Comparison of ENCODE assay signal across 8 cellular contexts in genomic region chr16:28180660-28181556, GRCh38. TPM values are rescaled to one million over a fixed set of nuclear protein-coding genes. Genes with fewer than 3 reads are reported as not detected.
A peak's percentile ranks its signal among the peaks of the same experiment; 100 is the strongest.
DNase-seq lines count a peak whose midpoint lies in the region; ATAC-seq and TF ChIP-seq lines count a peak whose summit lies in the region.

No MANE protein-coding gene starts in this region.

- ATAC-seq in activated naive CD8-positive, alpha-beta T cell treated with anti-CD3 and anti-CD28 coated beads, Interleukin-2, amount 10 ng/mL, durations not matched to agents 7 days and 5 days (ENCODE audit: low read depth), result no peak
- ATAC-seq in GM21825 (IDR thresholded peaks at IDR 0.05; ENCODE audit: unreplicated experiment) (no peak), GM19023 (IDR thresholded peaks at IDR 0.05; ENCODE audit: unreplicated experiment) (no peak), HG03457 (IDR thresholded peaks at IDR 0.05; ENCODE audit: unreplicated experiment) (no peak), GM21737 (IDR thresholded peaks at IDR 0.05; ENCODE audit: unreplicated experiment) (no peak)

- H3K9me3 Mint-ChIP-seq in IgD-negative memory B cell, result peaks cover 0 to 3% (median 0%) of the 10 kb centered on the region in 3 donors
- H3K9me3 Mint-ChIP-seq in activated naive CD8-positive, alpha-beta T cell treated with anti-CD3 and anti-CD28 coated beads, Interleukin-2, amount 10 ng/mL, durations not matched to agents 7 days and 5 days, result peaks cover 3% of the 10 kb centered on the region

- TF ChIP-seq CTCF in C4-2B (conservative IDR thresholded peaks at IDR 0.05), result no peak

- H3K9me3 ChIP-seq in mesodermal cell (ENCODE audit: control insufficient read depth, low read length), result peaks cover 5% of the 10 kb centered on the region

- peaks cover 24% of the 10 kb centered on the region for H3K4me1 ChIP-seq in mesodermal cell (ENCODE audit: control insufficient read depth, insufficient read depth, low read length, poor library complexity, severe bottlenecking)

- H3K27me3 Mint-ChIP-seq in IgD-negative memory B cell, result peaks cover 3% of the 10 kb centered on the region
- H3K27me3 Mint-ChIP-seq in activated naive CD8-positive, alpha-beta T cell treated with anti-CD3 and anti-CD28 coated beads, Interleukin-2, amount 10 ng/mL, durations not matched to agents 7 days and 5 days, result no peaks in the 10 kb centered on the region

- DNase-seq in activated naive CD8-positive, alpha-beta T cell treated with anti-CD3 and anti-CD28 coated beads, Interleukin-2, amount 10 ng/mL, durations not matched to agents 7 days and 5 days, result no peak

- peak overlapping the region; percentile 84 to 99 (median 99) for H3K27ac Mint-ChIP-seq in IgD-negative memory B cell
- H3K27ac Mint-ChIP-seq in activated naive CD8-positive, alpha-beta T cell treated with anti-CD3 and anti-CD28 coated beads, Interleukin-2, amount 10 ng/mL, durations not matched to agents 7 days and 5 days, result peak overlapping the region; percentile 90

- H3K36me3 ChIP-seq in mesodermal cell (ENCODE audit: control insufficient read depth, insufficient read depth, low read length), result peaks cover 46% of the 10 kb centered on the region

- peak overlapping the region; percentile 64 for H3K27ac ChIP-seq in C4-2B
- peak overlapping the region; percentile 79 for H3K27ac ChIP-seq in mesodermal cell (ENCODE audit: low read depth, low read length, severe bottlenecking)

- peaks cover 46 to 66% (median 52%) of the 10 kb centered on the region in 3 donors for H3K4me1 Mint-ChIP-seq in IgD-negative memory B cell
- H3K4me1 Mint-ChIP-seq in activated naive CD8-positive, alpha-beta T cell treated with anti-CD3 and anti-CD28 coated beads, Interleukin-2, amount 10 ng/mL, durations not matched to agents 7 days and 5 days, result peaks cover 62% of the 10 kb centered on the region

- POLR2A ChIA-PET in activated naive CD8-positive, alpha-beta T cell treated with anti-CD3 and anti-CD28 coated beads, Interleukin-2, amount 10 ng/mL, durations not matched to agents 7 days and 5 days (lab: Charles Lee), result interaction anchor here (0.8 to 2.6 kb wide), 3 partner anchors 11 to 28 kb away, joined by 3 to 10 read pairs (median 3); no protein-coding TSS in a partner anchor

- H3K4me3 ChIP-seq in mesodermal cell (ENCODE audit: extremely low read depth, insufficient read depth, low read length, poor library complexity, severe bottlenecking), result no peak overlapping the region

- H3K36me3 Mint-ChIP-seq in IgD-negative memory B cell, result peaks cover 2% of the 10 kb centered on the region
- peaks cover 42% of the 10 kb centered on the region for H3K36me3 Mint-ChIP-seq in activated naive CD8-positive, alpha-beta T cell treated with anti-CD3 and anti-CD28 coated beads, Interleukin-2, amount 10 ng/mL, durations not matched to agents 7 days and 5 days

- 88 to 94% methylated on average over 7 of the region's 9 CpGs for WGBS in mesodermal cell (ENCODE audit: insufficient coverage in 2 of 2), 2 experiments

- peak overlapping the region; percentile 69 to 96 (median 84) for H3K4me3 Mint-ChIP-seq in IgD-negative memory B cell
- peak overlapping the region; percentile 75 for H3K4me3 Mint-ChIP-seq in activated naive CD8-positive, alpha-beta T cell treated with anti-CD3 and anti-CD28 coated beads, Interleukin-2, amount 10 ng/mL, durations not matched to agents 7 days and 5 days

RNA-seq across cellular contexts. Expression of gene XPO6, which starts 30.9 kb away (rescaled TPM):
- 86.1 TPM for polyA plus RNA-seq in IgD-negative memory B cell
- total RNA-seq in activated naive CD8-positive, alpha-beta T cell treated with anti-CD3 and anti-CD28 coated beads, Interleukin-2, amount 10 ng/mL, durations not matched to agents 7 days and 5 days, result 100 to 1,000 TPM; 261 to 280 TPM
- polyA plus RNA-seq in mesodermal cell (2013, experiment 1 of 2), result 72.0 TPM
- 61.0 TPM for polyA plus RNA-seq in mesodermal cell (2013, experiment 2 of 2)
